Comparison of ENCODE assay signal across 8 cellular contexts in genomic region chr17:38474707-38475106, GRCh38. TPM values are rescaled to one million over a fixed set of nuclear protein-coding genes. Genes with fewer than 3 reads are reported as not detected.
DNase-seq lines count a peak whose midpoint lies in the region; ATAC-seq and TF ChIP-seq lines count a peak whose summit lies in the region.
"Not testable (repeated sequence)": the region's sequence is repeated elsewhere in the genome, so short reads cannot be mapped to it uniquely, and the experiment has no call there.

No MANE protein-coding gene starts in this region.

- not testable (repeated sequence) for H3K9me3 ChIP-seq in AG04450 (ENCODE audit: control insufficient read depth, insufficient read depth, low read length); IMR-90 (ENCODE audit: control insufficient read depth, insufficient read depth, low read length); OCI-LY1 (ENCODE audit: low read length); left ventricle myocardium inferior (replicated peaks); prostate gland

- not testable (repeated sequence) for H4K8ac ChIP-seq in IMR-90 (ENCODE audit: low read depth in 2 of 2, low read length in 2 of 2)

- H4K5ac ChIP-seq in IMR-90 (ENCODE audit: low read depth, low read length), result not testable (repeated sequence)

- not testable (repeated sequence) for H3K27ac Mint-ChIP-seq in WTC11

- not testable (repeated sequence) for H3K9ac ChIP-seq in IMR-90 (ENCODE audit: low read depth, low read length); OCI-LY1 (ENCODE audit: low read length)

- TF ChIP-seq RAD21 in IMR-90 (IDR thresholded peaks at IDR 0.05; ENCODE audit: low read length), result peak; percentile 35

- H2BK120ac ChIP-seq in IMR-90 (ENCODE audit: low read depth, low read length), result not testable (repeated sequence)

- peaks cover 29% of the 10 kb centered on the region for H3K36me3 Mint-ChIP-seq in WTC11

- not testable (repeated sequence) for H4K91ac ChIP-seq in IMR-90 (ENCODE audit: insufficient read depth, low read depth, low read length)

- not testable (repeated sequence) for H3K4me3 ChIP-seq in AG04450 (ENCODE audit: low read depth, low read length); IMR-90 (ENCODE audit: insufficient read depth, low read depth, low read length); OCI-LY1 (ENCODE audit: low read depth, low read length, poor library complexity, severe bottlenecking); dorsolateral prefrontal cortex; left ventricle myocardium inferior; prostate gland

- peaks cover 10 to 46% of the 10 kb centered on the region in 2 experiments; a peak in 3 of 4 replicates for H3K79me1 ChIP-seq in IMR-90 (ENCODE audit: low read depth in 1 of 2, low read length in 2 of 2)

- not testable (repeated sequence) for H2BK15ac ChIP-seq in IMR-90 (ENCODE audit: low read depth, low read length)

- dilution Hi-C loops in IMR-90 (cut with HindIII; ENCODE audit: low sequenced_read_pairs, unreplicated experiment), result not testable (repeated sequence)

- not testable (repeated sequence) for H3K4me1 ChIP-seq in IMR-90 (ENCODE audit: control insufficient read depth, insufficient read depth, low read length); OCI-LY1 (ENCODE audit: insufficient read depth, low read length, severe bottlenecking); prostate gland (replicated peaks)
- peaks cover 21% of the 10 kb centered on the region for H3K4me1 ChIP-seq in left ventricle myocardium inferior

- H4K20me1 ChIP-seq in IMR-90 (ENCODE audit: insufficient read depth, low read length), result peaks cover 54% of the 10 kb centered on the region
- not testable (repeated sequence) for H4K20me1 ChIP-seq in OCI-LY1 (ENCODE audit: insufficient read depth, low read length)

- H2AFZ ChIP-seq in IMR-90 (replicated peaks; ENCODE audit: low read length, poor library complexity); OCI-LY1 (ENCODE audit: low read length): not testable (repeated sequence)

- not testable (repeated sequence) for H2AK5ac ChIP-seq in IMR-90 (ENCODE audit: low read depth, low read length)

- POLR2A ChIA-PET in AG04450 (lab: Yijun Ruan, JAX), result interaction anchor here (1.2 kb wide), 1 partner anchor 20 kb away, joined by 4 read pairs; no protein-coding TSS in a partner anchor
- POLR2A ChIA-PET in GM10248 (lab: Yijun Ruan, JAX); IMR-90 (lab: Charles Lee; ENCODE audit: unreplicated experiment); WTC11 (lab: Charles Lee): not testable (repeated sequence)

- not testable (repeated sequence) for H3K9me2 ChIP-seq in OCI-LY1 (ENCODE audit: low read depth, low read length)

- TF ChIP-seq POLR2A in IMR-90 (IDR thresholded peaks at IDR 0.05; ENCODE audit: low read depth, low read length); prostate gland (IDR thresholded peaks at IDR 0.05): not testable (repeated sequence)

- H3K56ac ChIP-seq in IMR-90 (ENCODE audit: extremely low read depth, insufficient read depth, low read length), result not testable (repeated sequence)

- not testable (repeated sequence) for H3K9me3 Mint-ChIP-seq in WTC11

- intact Hi-C loops in IMR-90 (cut with micrococcal nuclease); dorsolateral prefrontal cortex (cut with DNase I); left ventricle myocardium inferior (cut with micrococcal nuclease); prostate gland (cut with DNase I): not testable (repeated sequence)

- not testable (repeated sequence) for H3F3A ChIP-seq in OCI-LY1 (ENCODE audit: insufficient read depth, low read length)

- H3K18ac ChIP-seq in IMR-90 (ENCODE audit: low read depth, low read length), result not testable (repeated sequence)

- not testable (repeated sequence) for H2BK20ac ChIP-seq in IMR-90 (ENCODE audit: low read depth, low read length)

- peaks cover 28% of the 10 kb centered on the region for H3K4me1 Mint-ChIP-seq in WTC11

- H3K14ac ChIP-seq in IMR-90 (replicated peaks; ENCODE audit: low read depth, low read length), result not testable (repeated sequence)

- H3K36me3 ChIP-seq in IMR-90 (ENCODE audit: control insufficient read depth, insufficient read depth, low read length) (peaks cover 66% of the 10 kb centered on the region), left ventricle myocardium inferior (peaks cover 91% of the 10 kb centered on the region)
- H3K36me3 ChIP-seq in OCI-LY1 (ENCODE audit: insufficient read depth, low read length); prostate gland: not testable (repeated sequence)

- in situ Hi-C loops in IMR-90 (cut with MboI; ENCODE audit: low sequenced_read_pairs), result loop anchor here (25.0 kb wide), 1 partner anchor 112 kb away; the partner anchor contains the start of gene SOCS7

- not testable (repeated sequence) for H3K4me2 ChIP-seq in IMR-90 (ENCODE audit: low read depth, low read length); OCI-LY1 (ENCODE audit: low read length)

- not testable (repeated sequence) for H2AK9ac ChIP-seq in IMR-90 (replicated peaks; ENCODE audit: low read depth, low read length, poor library complexity)

- H3K27ac ChIP-seq in AG04450 (ENCODE audit: low read depth, low read length); IMR-90 (ENCODE audit: insufficient read depth, low read length); OCI-LY1 (ENCODE audit: low read depth, low read length, poor library complexity, severe bottlenecking); prostate gland: not testable (repeated sequence)
- H3K27ac ChIP-seq in dorsolateral prefrontal cortex (peak overlapping the region in 23 of 59 donors; percentile 1 to 58 (median 31)), left ventricle myocardium inferior (replicated peaks) (peak overlapping the region; percentile 17)

- BruUV-seq in IMR-90 (replicated peaks; lab: Mats Ljungman, UMichigan), result not testable (repeated sequence)

- not testable (repeated sequence) for H3K27me3 Mint-ChIP-seq in WTC11 (ENCODE audit: low read depth)

- TF ChIP-seq CTCF in AG04450 (IDR thresholded peaks at IDR 0.05; ENCODE audit: low read depth, low read length) (peak; percentile 37), IMR-90 (conservative IDR thresholded peaks at IDR 0.05; ENCODE audit: low read depth, low read length) (peak; percentile 28; the same call in 1 of the 2 replicates), OCI-LY1 (IDR thresholded peaks at IDR 0.05; ENCODE audit: low read length) (peak; percentile 25; the same call in 1 of the 2 replicates), dorsolateral prefrontal cortex (IDR thresholded peaks at IDR 0.05 in 54 of 56, conservative IDR thresholded peaks at IDR 0.05 in 2 of 56; ENCODE audit: low read depth in 1 of 56, partially characterized antibody in 56 of 56) (peak in 32 of 56 donors; percentile 9 to 39 (median 29)), left ventricle myocardium inferior (IDR thresholded peaks at IDR 0.05; ENCODE audit: borderline replicate concordance) (peak; percentile 60), prostate gland (IDR thresholded peaks at IDR 0.05) (peak in 3 of 4 experiments; percentile 11 to 54 (median 23))
- not testable (repeated sequence) for TF ChIP-seq CTCF in GM10248 (IDR thresholded peaks at IDR 0.05; ENCODE audit: control extremely low read depth, extremely low read depth, low read depth, missing control alignments); WTC11 (IDR thresholded peaks at IDR 0.05)

- H3K4me3 Mint-ChIP-seq in WTC11, result not testable (repeated sequence)

- H2BK5ac ChIP-seq in IMR-90 (ENCODE audit: low read depth, low read length, poor library complexity, severe bottlenecking), result not testable (repeated sequence)

- 100% methylated on average over 1 of the region's 8 CpGs; no CpG with 5 or more reads in 1 of the 2 experiments for whole genome bisulfite sequencing in IMR-90 (ENCODE audit: extremely low coverage in 2 of 2, insufficient read length in 1 of 2), 2 experiments
- 44% methylated on average over 6 of the region's 8 CpGs for WGBS in prostate gland

- not testable (repeated sequence) for H3K4ac ChIP-seq in IMR-90 (ENCODE audit: low read depth, low read length)

- H3K9me1 ChIP-seq in IMR-90 (ENCODE audit: insufficient read depth, low read length), result not testable (repeated sequence)

- ATAC-seq in IMR-90 (ENCODE audit: low read depth); WTC11: not testable (repeated sequence)

- H3K79me2 ChIP-seq in OCI-LY1 (ENCODE audit: insufficient read depth, low read length), result not testable (repeated sequence)

- not testable (repeated sequence) for H3K27me3 ChIP-seq in AG04450 (ENCODE audit: control insufficient read depth, insufficient read depth, low read length); IMR-90 (ENCODE audit: control insufficient read depth, insufficient read depth, low read length); OCI-LY1 (ENCODE audit: insufficient read depth, low read length); dorsolateral prefrontal cortex; left ventricle myocardium inferior (ENCODE audit: low read depth); prostate gland (replicated peaks; ENCODE audit: insufficient read depth)

- CTCF ChIA-PET in AG04450 (lab: Charles Lee); IMR-90 (lab: Yijun Ruan, JAX): not testable (repeated sequence)
- CTCF ChIA-PET in GM10248 (lab: Yijun Ruan, JAX), result interaction anchor here (1.1 kb wide), 1 partner anchor 53 kb away, joined by 3 read pairs; no protein-coding TSS in a partner anchor
- CTCF ChIA-PET in WTC11 (lab: Charles Lee), result interaction anchor here (0.8 to 2.4 kb wide), 3 partner anchors 19 to 51 kb away, joined by 3 to 12 read pairs (median 8); no protein-coding TSS in a partner anchor

- H3K23ac ChIP-seq in IMR-90 (ENCODE audit: low read depth, low read length), result not testable (repeated sequence)

- not testable (repeated sequence) for DNase-seq in AG04450 (ENCODE audit: low read depth, low spot score); dorsolateral prefrontal cortex; left ventricle myocardium inferior; prostate gland (ENCODE audit: low spot score)
- peak; percentile 14 for DNase-seq in GM10248 (ENCODE audit: extremely low spot score)
- peak; percentile 27 for DNase-seq in IMR-90
- DNase-seq in WTC11 (ENCODE audit: low spot score), result peak; percentile 49

RNA-seq across cellular contexts. Expression of gene ARHGAP23, which starts 46.4 kb away (rescaled TPM):
- 14.1 and 19.3 TPM in 2 replicates for polyA plus RNA-seq in AG04450 (2011; rRNA removed)
- polyA minus RNA-seq in AG04450 (2011; rRNA and poly(A)+ RNA removed), result 32.3 and 33.3 TPM in 2 replicates
- total RNA-seq in IMR-90 (2012; rRNA removed), result 9.3 and 17.8 TPM in 2 replicates
- polyA plus RNA-seq in IMR-90 (2012; rRNA removed), result 42.7 and 43.3 TPM in 2 replicates
- 30.0 and 40.5 TPM in 2 replicates for polyA plus RNA-seq in IMR-90 (2012; cell fraction: cytosol; rRNA removed)
- polyA plus RNA-seq in IMR-90 (2012; cell fraction: nucleus; rRNA removed; ENCODE audit: low replicate concordance), result 56.1 and 68.3 TPM in 2 replicates
- 49.1 to 66.0 TPM (median 56.6 TPM) in 3 replicates for total RNA-seq in WTC11 (2021)
- total RNA-seq in dorsolateral prefrontal cortex, result 100 to 1,000 TPM in 109 of 120 experiments, 10 to 100 TPM in 11; 93.2 to 496 (median 159) TPM
- 60.8 TPM for total RNA-seq in left ventricle myocardium inferior
- total RNA-seq in prostate gland, result 100 to 1,000 TPM in 1 of 2 donors, 10 to 100 TPM in 1; 27.3 to 204 TPM
